Comparison of ENCODE assay signal across 8 cellular contexts in genomic region chr16:18789850-18790706, GRCh38. TPM values are rescaled to one million over a fixed set of nuclear protein-coding genes. Genes with fewer than 3 reads are reported as not detected.
DNase-seq lines count a peak whose midpoint lies in the region; ATAC-seq, FAIRE-seq and TF ChIP-seq lines count a peak whose summit lies in the region.

RPS15A (minus strand) TSS chr16:18790334; CDS start chr16:18789113, 1,221 bp downstream.

- H3K9me2 ChIP-seq in Loucy (replicated peaks; ENCODE audit: low read depth, low read length): no peaks in the 10 kb centered on the region

- no peaks in the 10 kb centered on the region for H3K9me3 ChIP-seq in Loucy (ENCODE audit: insufficient read depth, low read depth, low read length)

- H2AFZ ChIP-seq in Loucy (ENCODE audit: low read length): peak within 1 kb of the TSS; percentile 71

- peak; percentile 98 for DNase-seq in EL
- DNase-seq in H54 (ENCODE audit: insufficient read length, low spot score): peak; percentile 86
- DNase-seq in activated T-helper 9 cell treated with anti-CD3 and anti-CD28 coated beads, Interleukin-2, amount 50 U/mL, for 16 hours (ENCODE audit: low read depth): peak; percentile 88
- DNase-seq in fibroblast of peridontal ligament (ENCODE audit: extremely low read depth): peak; percentile 98
- peak; percentile 95 for DNase-seq in natural killer cell treated with Interleukin-12 subunit alpha and Interleukin-12 subunit beta and Interleukin-15 and Interleukin-18, amount 100 ng/mL, for 72 hours (ENCODE audit: low spot score)
- DNase-seq in stimulated activated naive CD8-positive, alpha-beta T cell treated with anti-CD3 and anti-CD28 coated beads, Interleukin-15, Interleukin-2, amounts not matched to agents 100 U/mL and 50 U/mL, for 24 hours: peak; percentile 91

- peak within 1 kb of the TSS; percentile 98 for H3K9ac ChIP-seq in Loucy (ENCODE audit: low read depth, low read length, poor library complexity, severe bottlenecking)

- peak within 1 kb of the TSS; percentile 93 for H3K4me3 Mint-ChIP-seq in natural killer cell treated with Interleukin-12 subunit alpha and Interleukin-12 subunit beta and Interleukin-15 and Interleukin-18, amount 100 ng/mL, for 72 hours

- H3K36me3 ChIP-seq in Loucy (ENCODE audit: insufficient read depth, low read length): peaks cover 52% of the 10 kb centered on the region

- ATAC-seq in natural killer cell treated with Interleukin-12 subunit alpha and Interleukin-12 subunit beta and Interleukin-15 and Interleukin-18, amount 100 ng/mL, for 72 hours: peak; percentile 95 to 98
- peak; percentile 95 for ATAC-seq in stimulated activated naive CD8-positive, alpha-beta T cell treated with anti-CD3 and anti-CD28 coated beads, Interleukin-15, Interleukin-2, amounts not matched to agents 100 U/mL and 50 U/mL, for 24 hours

- peaks cover 27% of the 10 kb centered on the region for H3K4me1 ChIP-seq in Loucy (ENCODE audit: insufficient read depth, low read length, poor library complexity, severe bottlenecking)

- H3K79me2 ChIP-seq in Loucy (ENCODE audit: insufficient read depth, low read length): peaks cover 58% of the 10 kb centered on the region

- peak within 1 kb of the TSS; percentile 94 to 98 for H3K27ac Mint-ChIP-seq in natural killer cell treated with Interleukin-12 subunit alpha and Interleukin-12 subunit beta and Interleukin-15 and Interleukin-18, amount 100 ng/mL, for 72 hours

- peaks cover 12% of the 10 kb centered on the region for H3K27me3 ChIP-seq in Loucy (ENCODE audit: insufficient read depth, low read length, poor library complexity, severe bottlenecking)

- peaks cover 53 to 54% of the 10 kb centered on the region in 2 donors for H3K4me1 Mint-ChIP-seq in natural killer cell treated with Interleukin-12 subunit alpha and Interleukin-12 subunit beta and Interleukin-15 and Interleukin-18, amount 100 ng/mL, for 72 hours (ENCODE audit: low read depth in 2 of 2)

- peak; percentile 83 for FAIRE-seq in H54 (lab: Jason Lieb, UNC)

- peak; percentile 90 for TF ChIP-seq POLR2A in H54 (IDR thresholded peaks at IDR 0.05; ENCODE audit: low read depth, low read length)
- TF ChIP-seq POLR2A in Raji (IDR thresholded peaks at IDR 0.05; ENCODE audit: insufficient read depth, low read depth, low read length): peak; percentile 95

- no peak for TF ChIP-seq CTCF in Loucy (conservative IDR thresholded peaks at IDR 0.05; ENCODE audit: low read length)

- peak within 1 kb of the TSS; percentile 98 for H3K4me3 ChIP-seq in Loucy (ENCODE audit: low read length, poor library complexity, severe bottlenecking)

- H4K20me1 ChIP-seq in Loucy (ENCODE audit: insufficient read depth, low read length, poor library complexity, severe bottlenecking): peaks cover 49% of the 10 kb centered on the region

- H3K27me3 Mint-ChIP-seq in natural killer cell treated with Interleukin-12 subunit alpha and Interleukin-12 subunit beta and Interleukin-15 and Interleukin-18, amount 100 ng/mL, for 72 hours: no peaks in the 10 kb centered on the region

- H3K9me3 Mint-ChIP-seq in natural killer cell treated with Interleukin-12 subunit alpha and Interleukin-12 subunit beta and Interleukin-15 and Interleukin-18, amount 100 ng/mL, for 72 hours: no peaks in the 10 kb centered on the region

- H3F3A ChIP-seq in Loucy (ENCODE audit: low read depth): no peaks in the 10 kb centered on the region

- peaks cover 45% of the 10 kb centered on the region for H3K36me3 Mint-ChIP-seq in natural killer cell treated with Interleukin-12 subunit alpha and Interleukin-12 subunit beta and Interleukin-15 and Interleukin-18, amount 100 ng/mL, for 72 hours

- H3K4me2 ChIP-seq in Loucy (ENCODE audit: low read depth, low read length, poor library complexity, severe bottlenecking): peak within 1 kb of the TSS; percentile 95

RNA-seq across cellular contexts. Expression of gene RPS15A, which starts in this region (rescaled TPM):
- 1,000 to 10,000 TPM in 1 of 2 donors, 100 to 1,000 TPM in 1; 497 to 1,038 TPM for total RNA-seq in natural killer cell treated with Interleukin-12 subunit alpha and Interleukin-12 subunit beta and Interleukin-15 and Interleukin-18, amount 100 ng/mL, for 72 hours

Comparison
In these comparisons a context has a peak if more than half of its experiments do, and no peak if none do; other contexts are left out.
1. Peak in every context shown above with its lines: DNase-seq, ATAC-seq and H3K4me3 ChIP-seq.